8 cellular contexts compared by ENCODE assay signal in the genomic region with DNA sequence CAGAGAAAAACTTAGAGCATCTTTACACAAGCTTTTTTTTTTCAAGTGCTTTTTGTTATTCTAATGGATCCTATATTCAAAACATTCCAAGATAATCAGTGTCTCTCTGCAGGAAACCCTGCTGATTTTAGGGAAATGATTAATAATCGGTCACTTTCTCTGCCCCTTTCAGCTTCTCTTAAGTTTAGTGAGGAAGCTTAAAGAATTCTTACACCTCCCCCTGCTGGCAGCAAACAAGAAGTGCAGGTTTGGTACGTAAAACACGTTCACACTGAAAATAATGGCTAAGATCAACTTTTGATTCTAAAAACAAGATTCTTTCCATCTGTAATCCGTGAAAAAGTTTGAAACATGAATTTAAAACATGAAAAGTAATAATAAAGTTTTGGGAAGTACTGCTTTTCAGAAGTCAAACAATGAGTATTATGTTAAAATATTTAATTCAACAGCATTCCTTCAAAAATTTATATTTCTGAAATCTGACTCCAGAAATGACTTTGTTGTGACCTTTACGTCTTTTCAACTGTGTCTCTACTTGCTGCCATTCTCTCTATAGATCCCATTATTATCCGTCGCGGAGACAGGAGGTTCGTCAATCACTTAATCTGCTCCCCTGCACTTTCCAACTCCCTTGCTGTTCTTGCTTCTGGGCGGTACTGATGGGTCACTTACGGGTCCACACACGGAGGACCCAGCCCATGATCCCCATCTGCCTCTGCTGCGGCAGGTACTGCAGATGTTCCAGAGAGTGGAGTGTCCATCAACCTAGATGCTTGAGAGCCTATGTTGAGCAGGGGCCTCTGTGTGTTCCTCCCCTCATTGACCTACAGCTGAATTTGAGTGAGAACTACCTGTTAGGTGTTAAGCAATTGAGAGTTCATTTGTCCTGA.
A peak's percentile ranks its signal among the peaks of the same experiment; 100 is the strongest.
DNase-seq lines count a peak whose midpoint lies in the region; ATAC-seq and TF ChIP-seq lines count a peak whose summit lies in the region.

No MANE protein-coding gene starts in this region.

- H3K27ac ChIP-seq in VCaP (no peak overlapping the region), neuronal stem cell (replicated peaks; ENCODE audit: low read length) (no peak overlapping the region)

- no peak overlapping the region for H3K4me3 ChIP-seq in neuronal stem cell (ENCODE audit: low read length in 2 of 2)

- no peaks in the 10 kb centered on the region for H3K27me3 ChIP-seq in neuronal stem cell (ENCODE audit: control insufficient read depth in 3 of 3, insufficient read depth in 3 of 3, low read depth in 1 of 3, low read length in 3 of 3)

- H2AK5ac ChIP-seq in neuronal stem cell (ENCODE audit: low read depth, low read length): no peak overlapping the region

- H3K23ac ChIP-seq in neuronal stem cell (ENCODE audit: low read depth, low read length, poor library complexity): no peak overlapping the region

- H2BK120ac ChIP-seq in neuronal stem cell (ENCODE audit: low read depth, low read length): no peak overlapping the region

- H2BK5ac ChIP-seq in neuronal stem cell (ENCODE audit: low read length): no peak overlapping the region

- H3K4me1 ChIP-seq in neuronal stem cell (ENCODE audit: control insufficient read depth in 2 of 2, insufficient read depth in 1 of 2, low read depth in 1 of 2, low read length in 2 of 2): peaks cover 0 to 2% of the 10 kb centered on the region in 2 donors

- no peak overlapping the region for H3K9ac ChIP-seq in neuronal stem cell (ENCODE audit: low read depth, low read length, poor library complexity)

- no peak overlapping the region for H3K4me2 ChIP-seq in neuronal stem cell (ENCODE audit: insufficient read depth, low read length, poor library complexity, severe bottlenecking)

- DNase-seq in NCI-H2107 treated with DMSO at 0.1 percent for 48 hours (lab: John Stamatoyannopoulos, UW; ENCODE audit: unreplicated experiment) (peak; percentile 38), NCI-H2107 (lab: John Stamatoyannopoulos, UW) (no peak), H4 (ENCODE audit: low spot score) (peak; percentile 37), NCI-H146 (lab: John Stamatoyannopoulos, UW) (peak; percentile 62), fibroblast of peridontal ligament (ENCODE audit: extremely low read depth) (peak; percentile 85), neuronal stem cell (ENCODE audit: low spot score) (peak; percentile 52)

- no peak overlapping the region for H2BK15ac ChIP-seq in neuronal stem cell (ENCODE audit: low read length)

- H3K18ac ChIP-seq in neuronal stem cell (ENCODE audit: low read length): peak overlapping the region; percentile 92

- TF ChIP-seq CTCF in VCaP (conservative IDR thresholded peaks at IDR 0.05): peak; percentile 82

- H3K9me3 ChIP-seq in neuronal stem cell (replicated peaks in 1 of 2; ENCODE audit: control insufficient read depth in 2 of 2, insufficient read depth in 1 of 2, low read depth in 1 of 2, low read length in 2 of 2): no peaks in the 10 kb centered on the region

- H2BK12ac ChIP-seq in neuronal stem cell (ENCODE audit: low read length): peak overlapping the region; percentile 64

- H3K36me3 ChIP-seq in neuronal stem cell (replicated peaks in 1 of 2; ENCODE audit: control insufficient read depth in 2 of 2, insufficient read depth in 2 of 2, low read length in 2 of 2): no peaks in the 10 kb centered on the region

- ATAC-seq in HG03135 (IDR thresholded peaks at IDR 0.05; ENCODE audit: unreplicated experiment): no peak

- no peak overlapping the region for H4K91ac ChIP-seq in neuronal stem cell (ENCODE audit: low read depth, low read length, poor library complexity)

- H3K79me1 ChIP-seq in neuronal stem cell (ENCODE audit: low read depth, low read length): no peaks in the 10 kb centered on the region

- no peak overlapping the region for H3K4ac ChIP-seq in neuronal stem cell (ENCODE audit: low read length)

- peak overlapping the region; percentile 88 for H4K8ac ChIP-seq in neuronal stem cell (ENCODE audit: low read depth, low read length)

- H3K14ac ChIP-seq in neuronal stem cell (ENCODE audit: low read length): no peak overlapping the region

- H2AFZ ChIP-seq in neuronal stem cell (ENCODE audit: low read length): peak overlapping the region; percentile 42

- WGBS in neuronal stem cell (ENCODE audit: extremely low coverage in 2 of 2, insufficient read length in 2 of 2, insufficient replicate concordance in 1 of 2), 2 donors: no CpG with 5 or more reads among the region's 13 CpGs
